ENCODE assay signal across 27 cellular contexts in the genomic region with DNA sequence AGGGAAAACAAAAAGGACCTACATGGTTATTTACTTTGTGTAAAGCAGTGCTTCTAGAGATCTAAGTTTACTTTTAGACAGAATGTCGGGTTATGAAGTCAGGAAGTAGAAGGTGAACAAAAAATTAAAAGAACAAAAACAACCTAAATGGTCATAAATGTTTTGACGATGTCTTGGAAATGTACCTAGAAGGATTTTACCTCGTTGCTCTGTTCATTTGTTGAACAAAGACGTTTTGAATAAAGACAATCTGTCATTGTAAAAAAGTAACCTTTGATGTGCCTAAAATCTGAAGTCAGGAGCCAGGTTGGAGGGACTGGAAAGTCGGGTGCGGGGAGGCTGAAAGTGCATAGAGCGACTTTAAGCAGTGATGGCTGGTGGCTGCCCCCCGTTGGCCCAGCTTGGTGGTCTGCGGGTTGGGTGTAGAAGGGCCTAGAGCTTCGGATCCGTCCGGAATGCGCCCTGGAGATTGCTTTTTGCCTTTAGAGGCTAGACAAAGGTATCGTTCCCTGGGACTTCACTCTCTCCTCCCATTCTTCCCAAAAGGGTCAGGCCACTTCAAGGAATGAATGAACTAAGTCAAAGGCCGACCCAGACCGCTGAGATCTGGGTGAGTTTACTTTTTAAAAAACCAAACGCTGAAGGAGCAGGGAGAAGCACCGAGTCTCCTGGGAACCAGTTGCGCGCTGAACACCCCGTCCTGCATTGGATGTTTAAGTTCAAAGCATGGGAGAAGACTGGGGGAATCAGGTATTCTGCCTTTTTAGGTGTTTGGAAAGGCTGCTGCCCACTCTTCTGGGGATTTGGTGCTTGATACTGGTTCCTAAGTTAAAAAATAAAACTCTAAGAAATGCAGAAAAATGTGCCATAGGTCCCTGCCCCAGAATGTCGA. TPM values are rescaled to one million over a fixed set of nuclear protein-coding genes. Genes with fewer than 3 reads are reported as not detected.
A peak's percentile ranks its signal among the peaks of the same experiment; 100 is the strongest.
DNase-seq lines count a peak whose midpoint lies in the region; ATAC-seq and TF ChIP-seq lines count a peak whose summit lies in the region.
"Had no signal": no experiment of that assay in that cellular context is flagged by ENCODE, and none has a peak within 500 bp of the region (broad histone marks: within the 10 kb centered on the region; RNA-seq: fewer than 3 reads in every experiment).

No MANE protein-coding gene starts in this region.

- H4K5ac ChIP-seq in mesendoderm (ENCODE audit: low read length): no peak overlapping the region

- H2AK5ac ChIP-seq in mesendoderm (ENCODE audit: low read length): no peak overlapping the region

- H2BK5ac ChIP-seq in mesendoderm (ENCODE audit: low read length): no peak overlapping the region

- no peak for TF ChIP-seq CTCF in GM20000 (IDR thresholded peaks at IDR 0.05; ENCODE audit: extremely low read depth, missing control alignments)

- H3K4ac ChIP-seq in mesendoderm (ENCODE audit: low read depth, low read length): no peak overlapping the region

- no peaks in the 10 kb centered on the region for H3K79me1 ChIP-seq in mesendoderm (ENCODE audit: low read length)

- H3K4me3 ChIP-seq in mesendoderm (ENCODE audit: low read length): no peak overlapping the region
- H3K4me3 ChIP-seq: adrenal gland, gastroesophageal sphincter, hepatocyte, spleen, stomach, vagina had no signal

- H2BK120ac ChIP-seq in mesendoderm (ENCODE audit: low read depth, low read length): no peak overlapping the region

- H3K18ac ChIP-seq in mesendoderm (ENCODE audit: low read length): no peak overlapping the region

- no peak overlapping the region for H3K56ac ChIP-seq in mesendoderm (ENCODE audit: low read length)

- no peak overlapping the region for H3K23ac ChIP-seq in mesendoderm (ENCODE audit: low read length)

- peaks cover 2% of the 10 kb centered on the region for H3K4me1 ChIP-seq in mesendoderm (ENCODE audit: control insufficient read depth, low read depth, low read length)

- no CpG with 5 or more reads among the region's 22 CpGs for WGBS in mesendoderm (ENCODE audit: extremely low coverage, insufficient coverage, low lambda C conversion rate)

- H3K79me2 ChIP-seq in mesendoderm (ENCODE audit: control insufficient read depth, insufficient read depth, low read length): no peaks in the 10 kb centered on the region
- H3K79me2 ChIP-seq: hepatocyte had no signal

- H2BK15ac ChIP-seq in mesendoderm (replicated peaks; ENCODE audit: low read depth): no peak overlapping the region

- ATAC-seq in GM18520 (IDR thresholded peaks at IDR 0.05; ENCODE audit: unreplicated experiment) (no peak), GM21423 (IDR thresholded peaks at IDR 0.05; ENCODE audit: unreplicated experiment) (no peak)
- ATAC-seq: gastroesophageal sphincter, left colon, right cardiac atrium, Right ventricle myocardium inferior had no signal

- peaks cover 92% of the 10 kb centered on the region for H3K27me3 ChIP-seq in mesendoderm (ENCODE audit: insufficient read depth, low read length, poor library complexity)

- DNase-seq in COLO668 (lab: John Stamatoyannopoulos, UW; ENCODE audit: unreplicated experiment) (peak; percentile 19), GM20000 (ENCODE audit: low spot score) (peak; percentile 12), ecto neural progenitor cell (ENCODE audit: low spot score) (peak; percentile 60), mesendoderm (peak; percentile 49), NCI-H748 treated with DMSO at 0.1 percent for 48 hours (lab: John Stamatoyannopoulos, UW) (no peak)
- DNase-seq in effector CD4-positive, alpha-beta T cell: no peak
- DNase-seq: activated CD4-positive, alpha-beta memory T cell treated with anti-CD3 and anti-CD28 coated beads for 36 hours; activated CD4-positive, CD25-positive, alpha-beta regulatory T cell treated with anti-CD3 and anti-CD28 coated beads, Interleukin-2, amount 50 U/mL, for 72 hours; activated CD8-positive, alpha-beta memory T cell treated with anti-CD3 and anti-CD28 coated beads, Interleukin-2, amount 50 U/mL, for 4 hours; activated naive CD4-positive, alpha-beta T cell treated with anti-CD3 and anti-CD28 coated beads, Interleukin-2, amount 10 ng/mL, durations not matched to agents 7 days and 5 days; adrenal gland; CD4-positive, alpha-beta T cell; dorsolateral prefrontal cortex; HFFc6; left colon; MM.1S; NCI-H187 treated with DMSO at 0.1 percent for 48 hours; right cardiac atrium; spleen; stomach had no signal

- H3K36me3 ChIP-seq in mesendoderm (ENCODE audit: control insufficient read depth, insufficient read depth, low read length): no peaks in the 10 kb centered on the region
- H3K36me3 ChIP-seq: adrenal gland, gastroesophageal sphincter, spleen, stomach, vagina had no signal

- no peak overlapping the region for H3K27ac ChIP-seq in mesendoderm (ENCODE audit: low read depth, low read length)
- H3K27ac ChIP-seq: adrenal gland, dorsolateral prefrontal cortex, gastroesophageal sphincter, hepatocyte, KMS-11, spleen, stomach, vagina had no signal

- no peak overlapping the region for H3K9ac ChIP-seq in mesendoderm (ENCODE audit: low read length)
- H3K9ac ChIP-seq: KMS-11 had no signal

- H4K8ac ChIP-seq in mesendoderm (ENCODE audit: low read depth, low read length): no peak overlapping the region

- H3K4me2 ChIP-seq in mesendoderm (ENCODE audit: low read length): no peak overlapping the region
- H3K4me2 ChIP-seq: KMS-11 had no signal

RNA-seq across cellular contexts. Expression of gene SOX14, which starts 2.2 kb away (rescaled TPM):
- 0.41 TPM for polyA plus RNA-seq in mesendoderm (2013, experiment 1 of 2)
- 0.43 TPM for polyA plus RNA-seq in mesendoderm (2013, experiment 2 of 2)
- polyA plus RNA-seq: adrenal gland, right cardiac atrium, spleen, stomach had no signal

Comparison
In these comparisons a context has a peak if more than half of its experiments do, and no peak if none do; other contexts are left out.
1. DNase-seq: peak in COLO668 (single experiment), GM20000 (single experiment), ecto neural progenitor cell (single experiment) and mesendoderm (single experiment); none in effector CD4-positive, alpha-beta T cell (single experiment) and NCI-H748 treated with DMSO at 0.1 percent for 48 hours (single experiment).